In the genomic region with DNA sequence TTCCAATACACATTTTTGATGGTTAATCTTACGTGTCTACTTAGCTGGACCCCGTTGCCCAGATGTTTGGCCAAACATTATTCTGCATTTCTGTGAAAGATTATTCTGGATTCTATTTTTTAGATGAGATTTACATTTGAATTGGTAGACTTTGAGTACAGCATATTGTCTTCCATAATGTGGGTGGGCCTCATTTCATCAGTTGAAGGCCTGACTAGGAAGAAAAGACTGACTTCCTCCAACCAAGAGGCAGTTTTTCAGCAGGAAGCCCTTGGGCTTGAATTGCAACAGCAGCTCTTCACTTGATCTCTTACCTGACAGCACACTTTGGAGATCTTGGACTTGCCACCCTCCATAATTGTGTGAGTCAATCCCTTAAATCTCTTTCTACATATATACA, we compare ENCODE assay signal across 21 cellular contexts.
"Had no signal": no experiment of that assay in that cellular context is flagged by ENCODE, and none has a peak within 500 bp of the region (broad histone marks: within the 10 kb centered on the region; RNA-seq: fewer than 3 reads in every experiment).

No MANE protein-coding gene starts in this region.

- DNase-seq: colonic mucosa; cortex of kidney; effector CD8-positive, alpha-beta T cell; effector memory CD8-positive, alpha-beta T cell; endodermal cell; erythroblast; esophagus squamous epithelium; foreskin fibroblast; foreskin melanocyte; gastrocnemius medialis; glutamatergic neuron; head of caudate nucleus; heart right ventricle; hippocampal formation; left cardiac atrium; left lung; left ventricle myocardium superior; lower lobe of right lung; mesenchymal stem cell; mucosa of descending colon; naive B cell had no signal
